ENCODE assay signal across 2 cellular contexts in genomic region chr14:68559949-68560348, GRCh38.
A peak's percentile ranks its signal among the peaks of the same experiment; 100 is the strongest.
TF ChIP-seq lines count a peak whose summit lies in the region.

No MANE protein-coding gene starts in this region.

TF ChIP-seq in liver, 16 proteins besides CTCF, POLR2A, EP300 and RAD21 (continued from another document):
- TF ChIP-seq, protein P1, sequence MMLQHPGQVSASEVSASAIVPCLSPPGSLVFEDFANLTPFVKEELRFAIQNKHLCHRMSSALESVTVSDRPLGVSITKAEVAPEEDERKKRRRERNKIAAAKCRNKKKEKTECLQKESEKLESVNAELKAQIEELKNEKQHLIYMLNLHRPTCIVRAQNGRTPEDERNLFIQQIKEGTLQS (IDR thresholded peaks at IDR 0.05), result no peak
- TF ChIP-seq REST (IDR thresholded peaks at IDR 0.05) (peak; percentile 88), TAF1 (conservative IDR thresholded peaks at IDR 0.05) (peak; percentile 57), JUND (IDR thresholded peaks at IDR 0.05) (peak in 1 of 2 donors; percentile 33), RXRA (IDR thresholded peaks at IDR 0.05) (peak; percentile 39 to 62), NR2F2 (IDR thresholded peaks at IDR 0.05) (no peak), SP1 (IDR thresholded peaks at IDR 0.05) (peak; percentile 56), FOXA1 (IDR thresholded peaks at IDR 0.05) (no peak), EGR1 (IDR thresholded peaks at IDR 0.05; ENCODE audit: low read depth in 2 of 2) (no peak), HNF4A (conservative IDR thresholded peaks at IDR 0.05) (peak; percentile 68 to 72), FOXA2 (IDR thresholded peaks at IDR 0.05) (no peak)
- TF ChIP-seq, protein P2, sequence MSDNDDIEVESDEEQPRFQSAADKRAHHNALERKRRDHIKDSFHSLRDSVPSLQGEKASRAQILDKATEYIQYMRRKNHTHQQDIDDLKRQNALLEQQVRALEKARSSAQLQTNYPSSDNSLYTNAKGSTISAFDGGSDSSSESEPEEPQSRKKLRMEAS (IDR thresholded peaks at IDR 0.05), result no peak
- TF ChIP-seq, protein P3, sequence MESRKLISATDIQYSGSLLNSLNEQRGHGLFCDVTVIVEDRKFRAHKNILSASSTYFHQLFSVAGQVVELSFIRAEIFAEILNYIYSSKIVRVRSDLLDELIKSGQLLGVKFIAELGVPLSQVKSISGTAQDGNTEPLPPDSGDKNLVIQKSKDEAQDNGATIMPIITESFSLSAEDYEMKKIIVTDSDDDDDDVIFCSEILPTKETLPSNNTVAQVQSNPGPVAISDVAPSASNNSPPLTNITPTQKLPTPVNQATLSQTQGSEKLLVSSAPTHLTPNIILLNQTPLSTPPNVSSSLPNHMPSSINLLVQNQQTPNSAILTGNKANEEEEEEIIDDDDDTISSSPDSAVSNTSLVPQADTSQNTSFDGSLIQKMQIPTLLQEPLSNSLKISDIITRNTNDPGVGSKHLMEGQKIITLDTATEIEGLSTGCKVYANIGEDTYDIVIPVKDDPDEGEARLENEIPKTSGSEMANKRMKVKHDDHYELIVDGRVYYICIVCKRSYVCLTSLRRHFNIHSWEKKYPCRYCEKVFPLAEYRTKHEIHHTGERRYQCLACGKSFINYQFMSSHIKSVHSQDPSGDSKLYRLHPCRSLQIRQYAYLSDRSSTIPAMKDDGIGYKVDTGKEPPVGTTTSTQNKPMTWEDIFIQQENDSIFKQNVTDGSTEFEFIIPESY (IDR thresholded peaks at IDR 0.05), result no peak

TF ChIP-seq in HepG2, 621 proteins besides CTCF, POLR2A, EP300 and RAD21:
- TF ChIP-seq REL (CRISPR knock-in tag; conservative IDR thresholded peaks at IDR 0.05), result no peak
- no peak for TF ChIP-seq ZC3H13 (CRISPR knock-in tag; IDR thresholded peaks at IDR 0.05)
- TF ChIP-seq ZNF430 (CRISPR knock-in tag; IDR thresholded peaks at IDR 0.05), result no peak
- TF ChIP-seq ZSCAN22 (CRISPR knock-in tag; IDR thresholded peaks at IDR 0.05), result no peak
- TF ChIP-seq KDM6A (CRISPR knock-in tag; IDR thresholded peaks at IDR 0.05; ENCODE audit: low read depth), result no peak
